ENCODE assay signal across 12 cellular contexts in genomic region chr12:57133916-57134315, GRCh38. TPM values are rescaled to one million over a fixed set of nuclear protein-coding genes. Genes with fewer than 3 reads are reported as not detected.
DNase-seq lines count a peak whose midpoint lies in the region; ATAC-seq and TF ChIP-seq lines count a peak whose summit lies in the region.
"Had no signal": no experiment of that assay in that cellular context is flagged by ENCODE, and none has a peak within 500 bp of the region (broad histone marks: within the 10 kb centered on the region; RNA-seq: fewer than 3 reads in every experiment).

No MANE protein-coding gene starts in this region.

- peaks cover 17 to 25% of the 10 kb centered on the region in 2 donors for H3K27me3 Mint-ChIP-seq in natural killer cell treated with Interleukin-12 subunit alpha and Interleukin-12 subunit beta and Interleukin-15 and Interleukin-18, amount 100 ng/mL, for 72 hours
- H3K27me3 Mint-ChIP-seq in natural killer cell (ENCODE audit: low read depth in 2 of 2) (peaks cover 15 to 33% of the 10 kb centered on the region in 2 donors), progenitor cell of endocrine pancreas (peaks cover 3% of the 10 kb centered on the region), T-helper 17 cell (no peaks in the 10 kb centered on the region)

- H3K27ac Mint-ChIP-seq in natural killer cell treated with Interleukin-12 subunit alpha and Interleukin-12 subunit beta and Interleukin-15 and Interleukin-18, amount 100 ng/mL, for 72 hours, result no peak overlapping the region
- H3K27ac Mint-ChIP-seq in natural killer cell (no peak overlapping the region), progenitor cell of endocrine pancreas (peak overlapping the region; percentile 77), T-helper 17 cell (no peak overlapping the region)

- no peak for ATAC-seq in natural killer cell treated with Interleukin-12 subunit alpha and Interleukin-12 subunit beta and Interleukin-15 and Interleukin-18, amount 100 ng/mL, for 72 hours
- ATAC-seq in natural killer cell, result no peak
- no peak for ATAC-seq in T-helper 17 cell
- ATAC-seq: naive thymus-derived CD4-positive, alpha-beta T cell had no signal

- peaks cover under 1% of the 10 kb centered on the region for H3K36me3 ChIP-seq in right atrium auricular region

- no peak overlapping the region for H3K4me3 Mint-ChIP-seq in natural killer cell treated with Interleukin-12 subunit alpha and Interleukin-12 subunit beta and Interleukin-15 and Interleukin-18, amount 100 ng/mL, for 72 hours
- no peak overlapping the region for H3K4me3 Mint-ChIP-seq in natural killer cell
- no peak overlapping the region for H3K4me3 Mint-ChIP-seq in progenitor cell of endocrine pancreas (ENCODE audit: low read depth)
- no peak overlapping the region for H3K4me3 Mint-ChIP-seq in T-helper 17 cell
- H3K4me3 Mint-ChIP-seq: naive thymus-derived CD4-positive, alpha-beta T cell had no signal

- no peaks in the 10 kb centered on the region for H3K27me3 ChIP-seq in right atrium auricular region

- peak overlapping the region; percentile 82 to 98 for H3K27ac ChIP-seq in right atrium auricular region

- peaks cover 0 to 97% of the 10 kb centered on the region in 2 donors for H3K4me1 ChIP-seq in right atrium auricular region

- peak overlapping the region in 1 of 2 donors; percentile 15 for H3K4me3 ChIP-seq in right atrium auricular region

- no peaks in the 10 kb centered on the region for H3K36me3 Mint-ChIP-seq in natural killer cell treated with Interleukin-12 subunit alpha and Interleukin-12 subunit beta and Interleukin-15 and Interleukin-18, amount 100 ng/mL, for 72 hours
- no peaks in the 10 kb centered on the region for H3K36me3 Mint-ChIP-seq in natural killer cell
- H3K36me3 Mint-ChIP-seq in progenitor cell of endocrine pancreas (ENCODE audit: insufficient read depth), result peaks cover 2% of the 10 kb centered on the region
- no peaks in the 10 kb centered on the region for H3K36me3 Mint-ChIP-seq in T-helper 17 cell (ENCODE audit: low read depth)
- H3K36me3 Mint-ChIP-seq: naive thymus-derived CD4-positive, alpha-beta T cell had no signal

- H3K9me3 ChIP-seq in right atrium auricular region, result no peaks in the 10 kb centered on the region
- H3K9me3 ChIP-seq in T-helper 17 cell (ENCODE audit: control insufficient read depth, low read length, poor library complexity, severe bottlenecking), result no peaks in the 10 kb centered on the region

- peak; percentile 16 for DNase-seq in natural killer cell treated with Interleukin-12 subunit alpha and Interleukin-12 subunit beta and Interleukin-15 and Interleukin-18, amount 100 ng/mL, for 72 hours (ENCODE audit: low spot score)
- DNase-seq in natural killer cell (no peak), right atrium auricular region (ENCODE audit: low spot score) (no peak), progenitor cell of endocrine pancreas (ENCODE audit: low spot score, unreplicated experiment) (no peak), NCI-H526 treated with DMSO at 0.1 percent for 48 hours (lab: John Stamatoyannopoulos, UW) (no peak), T-helper 17 cell (no peak), H4 (ENCODE audit: low spot score) (no peak)
- no peak for DNase-seq in activated naive CD4-positive, alpha-beta T cell treated with Interleukin-2 at 50 U/mL for 16 hours
- DNase-seq: GDM1, NCI-H774 had no signal

- intact Hi-C loops in natural killer cell (cut with micrococcal nuclease), result no loop called here

- peaks cover 0 to 3% of the 10 kb centered on the region in 2 donors for H3K4me1 Mint-ChIP-seq in natural killer cell treated with Interleukin-12 subunit alpha and Interleukin-12 subunit beta and Interleukin-15 and Interleukin-18, amount 100 ng/mL, for 72 hours (ENCODE audit: low read depth in 2 of 2)
- H3K4me1 Mint-ChIP-seq in natural killer cell (no peaks in the 10 kb centered on the region), progenitor cell of endocrine pancreas (ENCODE audit: low read depth) (peaks cover 43% of the 10 kb centered on the region), T-helper 17 cell (peaks cover 7% of the 10 kb centered on the region)

- TF ChIP-seq CTCF in natural killer cell (IDR thresholded peaks at IDR 0.05), result no peak
- TF ChIP-seq CTCF in right atrium auricular region (IDR thresholded peaks at IDR 0.05), result no peak
- no peak for TF ChIP-seq CTCF in progenitor cell of endocrine pancreas (IDR thresholded peaks at IDR 0.05; ENCODE audit: unreplicated experiment)

- H3K9me3 Mint-ChIP-seq in natural killer cell treated with Interleukin-12 subunit alpha and Interleukin-12 subunit beta and Interleukin-15 and Interleukin-18, amount 100 ng/mL, for 72 hours, result no peaks in the 10 kb centered on the region
- H3K9me3 Mint-ChIP-seq in natural killer cell (no peaks in the 10 kb centered on the region), progenitor cell of endocrine pancreas (ENCODE audit: low read depth) (no peaks in the 10 kb centered on the region)

RNA-seq across cellular contexts. Expression of gene LRP1, which starts 5.6 kb away (rescaled TPM):
- total RNA-seq in natural killer cell treated with Interleukin-12 subunit alpha and Interleukin-12 subunit beta and Interleukin-15 and Interleukin-18, amount 100 ng/mL, for 72 hours, result under 1 TPM; 0.42 to 0.45 TPM
- total RNA-seq in natural killer cell (10 to 100 TPM in 1 of 3 donors, 1 to 10 TPM in 2; 6.7 to 13.1 (median 9.5) TPM), right atrium auricular region (100 to 1,000 TPM in 1 of 2 donors, 10 to 100 TPM in 1; 89.4 to 211 TPM), progenitor cell of endocrine pancreas (93.4 and 95.7 TPM in 2 replicates), T-helper 17 cell (10 to 100 TPM in 1 of 2 donors, 1 to 10 TPM in 1; 3.8 to 11.6 TPM)
- total RNA-seq in H4 (2014; rRNA removed; shearing (Covaris generic)), result 5.8 and 6.5 TPM in 2 replicates

RNA-seq across cellular contexts. Expression of gene LRP1-AS, which starts 13.5 kb away (rescaled TPM):
- not detected for total RNA-seq in natural killer cell treated with Interleukin-12 subunit alpha and Interleukin-12 subunit beta and Interleukin-15 and Interleukin-18, amount 100 ng/mL, for 72 hours
- total RNA-seq in natural killer cell, result not detected
- total RNA-seq in right atrium auricular region, result not detected
- total RNA-seq in progenitor cell of endocrine pancreas, result not detected in 2 replicates
- total RNA-seq in T-helper 17 cell, result not detected
- total RNA-seq in H4 (2014; rRNA removed; shearing (Covaris generic)), result not detected in 2 replicates
- total RNA-seq: naive thymus-derived CD4-positive, alpha-beta T cell; T-helper 2 cell treated with Interferon-gamma antibody and Interleukin-4, amounts not matched to agents 100 ng/mL and 5 ng/mL, for 36 hours had no signal

RNA-seq across cellular contexts. Expression of gene STAT6, which starts 22.8 kb away (rescaled TPM):
- 100 to 1,000 TPM; 158 to 198 TPM for total RNA-seq in natural killer cell treated with Interleukin-12 subunit alpha and Interleukin-12 subunit beta and Interleukin-15 and Interleukin-18, amount 100 ng/mL, for 72 hours
- total RNA-seq in natural killer cell (100 to 1,000 TPM; 277 to 340 (median 319) TPM), right atrium auricular region (10 to 100 TPM; 34.3 to 64.3 TPM), progenitor cell of endocrine pancreas (130 and 136 TPM in 2 replicates), T-helper 17 cell (100 to 1,000 TPM; 205 to 253 TPM)
- total RNA-seq in H4 (2014; rRNA removed; shearing (Covaris generic)), result 9.3 and 17.9 TPM in 2 replicates

RNA-seq across cellular contexts. Expression of gene NAB2, which starts 45.0 kb away (rescaled TPM):
- 1 to 10 TPM; 7.7 to 8.0 TPM for total RNA-seq in natural killer cell treated with Interleukin-12 subunit alpha and Interleukin-12 subunit beta and Interleukin-15 and Interleukin-18, amount 100 ng/mL, for 72 hours
- total RNA-seq in natural killer cell, result 1 to 10 TPM; 4.2 to 7.0 (median 5.4) TPM
- 10 to 100 TPM in 1 of 2 donors, 1 to 10 TPM in 1; 9.0 to 21.1 TPM for total RNA-seq in right atrium auricular region
- total RNA-seq in progenitor cell of endocrine pancreas, result 13.4 and 13.8 TPM in 2 replicates
- total RNA-seq in T-helper 17 cell, result 1 to 10 TPM; 4.0 to 5.0 TPM
- 16.5 and 20.2 TPM in 2 replicates for total RNA-seq in H4 (2014; rRNA removed; shearing (Covaris generic))

RNA-seq across cellular contexts. Expression of gene NEMP1, which starts 55.3 kb away (rescaled TPM):
- 10 to 100 TPM; 25.5 to 34.1 TPM for total RNA-seq in natural killer cell treated with Interleukin-12 subunit alpha and Interleukin-12 subunit beta and Interleukin-15 and Interleukin-18, amount 100 ng/mL, for 72 hours
- total RNA-seq in natural killer cell, result 10 to 100 TPM; 11.1 to 16.7 (median 12.1) TPM
- total RNA-seq in right atrium auricular region, result 1 to 10 TPM; 1.9 to 2.2 TPM
- 24.2 and 26.5 TPM in 2 replicates for total RNA-seq in progenitor cell of endocrine pancreas
- total RNA-seq in T-helper 17 cell, result 10 to 100 TPM; 12.2 to 14.1 TPM
- 10.5 and 18.0 TPM in 2 replicates for total RNA-seq in H4 (2014; rRNA removed; shearing (Covaris generic))
